ENCODE assay signal across 8 cellular contexts in the genomic region with DNA sequence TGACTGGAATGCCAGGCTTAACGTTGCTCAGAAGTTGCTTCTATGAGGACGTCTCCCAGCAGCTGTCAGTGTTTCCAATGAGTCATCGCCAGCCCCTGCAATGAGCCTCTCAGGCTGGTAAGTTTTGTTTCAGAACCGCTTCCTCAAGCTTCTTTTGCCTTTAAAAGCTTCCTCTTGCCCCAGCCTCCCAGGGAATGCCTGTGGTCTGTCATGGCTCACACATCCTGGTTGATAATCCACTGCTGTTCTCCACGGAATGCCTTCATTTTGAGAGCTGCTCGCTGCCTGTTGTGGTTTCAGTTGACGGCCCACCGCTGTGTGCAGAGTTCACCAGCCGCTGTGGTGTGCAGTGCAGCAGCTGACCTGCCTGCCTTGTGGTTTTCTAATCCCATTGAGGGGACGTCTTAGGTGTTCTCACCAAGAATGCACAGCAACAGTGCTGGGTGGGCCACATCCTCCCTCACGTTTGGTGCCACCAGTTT.
DNase-seq lines count a peak whose midpoint lies in the region; ATAC-seq and TF ChIP-seq lines count a peak whose summit lies in the region.

No MANE protein-coding gene starts in this region.

- CTCF ChIA-PET in T-cell (lab: Charles Lee), result no interaction called here

- H3K27ac Mint-ChIP-seq in CD14-positive monocyte (peak overlapping the region; percentile 88 to 95 (median 91)), T-cell (peak overlapping the region; percentile 44 to 75)

- H3K9me3 Mint-ChIP-seq in CD14-positive monocyte (peaks cover 0 to 5% (median 2%) of the 10 kb centered on the region in 7 donors), T-cell (no peaks in the 10 kb centered on the region)

- H3K27me3 Mint-ChIP-seq in CD14-positive monocyte (ENCODE audit: low read depth in 3 of 3), result peaks cover 0 to 3% (median 0%) of the 10 kb centered on the region in 3 donors
- H3K27me3 Mint-ChIP-seq in T-cell, result no peaks in the 10 kb centered on the region

- H3K4me1 Mint-ChIP-seq in CD14-positive monocyte (peaks cover 49% of the 10 kb centered on the region), T-cell (peaks cover 24 to 35% (median 28%) of the 10 kb centered on the region in 3 donors)

- in situ Hi-C loops in astrocyte of the cerebellum (cut with HindIII; ENCODE audit: low sequenced_read_pairs), result no loop called here

- POLR2A ChIA-PET in T-cell (lab: Charles Lee), result no interaction called here

- peak; percentile 85 for DNase-seq in CD14-positive monocyte (ENCODE audit: low spot score)
- DNase-seq in T-cell, result peak in 33 of 34 experiments; percentile 1 to 61 (median 29)
- peak; percentile 98 for DNase-seq in astrocyte of the cerebellum (ENCODE audit: low read depth)
- DNase-seq in kidney epithelial cell (ENCODE audit: low read depth), result peak; percentile 96
- peak; percentile 64 for DNase-seq in stimulated activated CD4-positive, alpha-beta T cell treated with anti-CD3 and anti-CD28 coated beads, Interleukin-4, amount 100 ng/mL, for 1 hour

- H3K27me3 ChIP-seq in kidney epithelial cell (ENCODE audit: control insufficient read depth, insufficient read depth, low read length), result peaks cover 7% of the 10 kb centered on the region

- intact Hi-C loops in CD14-positive monocyte (cut with micrococcal nuclease), result no loop called here

- H3K36me3 ChIP-seq in kidney epithelial cell (ENCODE audit: control insufficient read depth, insufficient read depth, low read length), result no peaks in the 10 kb centered on the region

- ATAC-seq in GM19452 (IDR thresholded peaks at IDR 0.05; ENCODE audit: unreplicated experiment) (peak; percentile 81), HG03469 (IDR thresholded peaks at IDR 0.05; ENCODE audit: unreplicated experiment) (peak; percentile 71), T-cell (replicated peaks in 1 of 4) (peak; percentile 90 to 94 (median 92)), HG03039 (IDR thresholded peaks at IDR 0.05; ENCODE audit: unreplicated experiment) (no peak)

- H3K36me3 Mint-ChIP-seq in CD14-positive monocyte, result no peaks in the 10 kb centered on the region
- H3K36me3 Mint-ChIP-seq in T-cell, result peaks cover 11% of the 10 kb centered on the region

- H3K4me3 Mint-ChIP-seq in CD14-positive monocyte (peak overlapping the region; percentile 56 to 82), T-cell (peak overlapping the region; percentile 57 to 74 (median 74))

- TF ChIP-seq CTCF in CD14-positive monocyte (IDR thresholded peaks at IDR 0.05) (no peak), astrocyte of the cerebellum (IDR thresholded peaks at IDR 0.05; ENCODE audit: low read depth, low read length, missing control alignments) (no peak), kidney epithelial cell (IDR thresholded peaks at IDR 0.05; ENCODE audit: insufficient read depth, low read length, poor library complexity, severe bottlenecking) (no peak)

- H3K4me3 ChIP-seq in astrocyte of the cerebellum (ENCODE audit: low read depth, low read length) (no peak overlapping the region), kidney epithelial cell (ENCODE audit: low read depth, low read length) (no peak overlapping the region)

Comparison
In these comparisons a context has a peak if more than half of its experiments do, and no peak if none do; other contexts are left out.
1. DNase-seq: peak in every context shown above with its lines; median percentile 98 in astrocyte of the cerebellum; 96 in kidney epithelial cell; 85 in CD14-positive monocyte; 64 in stimulated activated CD4-positive, alpha-beta T cell treated with anti-CD3 and anti-CD28 coated beads, Interleukin-4, amount 100 ng/mL, for 1 hour; 29 in T-cell.